ENCODE assay signal across 8 cellular contexts in the genomic region with DNA sequence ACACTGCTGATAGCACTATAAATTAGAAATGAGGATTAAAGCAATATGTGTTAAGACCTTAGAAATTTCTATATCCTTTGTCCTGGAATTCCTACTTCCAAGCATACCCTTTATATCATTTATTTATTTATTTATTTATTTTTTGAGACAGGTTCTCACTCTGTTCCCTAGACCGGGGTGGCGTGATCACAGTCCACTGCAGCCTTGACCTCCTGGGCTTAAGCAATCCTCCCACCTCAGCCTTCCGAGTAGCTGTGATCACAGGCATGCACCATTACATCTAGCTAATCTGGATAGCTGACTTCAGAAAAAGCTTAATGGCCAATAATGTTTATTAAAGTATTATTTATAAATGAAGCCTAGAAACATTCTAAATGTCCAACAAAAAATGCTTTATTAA.
"Had no signal": no experiment of that assay in that cellular context is flagged by ENCODE, and none has a peak within 500 bp of the region (broad histone marks: within the 10 kb centered on the region; RNA-seq: fewer than 3 reads in every experiment).

No MANE protein-coding gene starts in this region.

- H2AFZ ChIP-seq: GM23338 had no signal

- ATAC-seq: GM23338, K562 had no signal

- FAIRE-seq: H1, H54, K562 had no signal

- H3K27ac ChIP-seq: HL-60 had no signal

- H3K4me3 ChIP-seq: GM23338, K562 had no signal

- DNase-seq: H9, HCEC 1CT, IMR-90 had no signal

- H3K4me2 ChIP-seq: GM23338 had no signal
